In the genomic region with DNA sequence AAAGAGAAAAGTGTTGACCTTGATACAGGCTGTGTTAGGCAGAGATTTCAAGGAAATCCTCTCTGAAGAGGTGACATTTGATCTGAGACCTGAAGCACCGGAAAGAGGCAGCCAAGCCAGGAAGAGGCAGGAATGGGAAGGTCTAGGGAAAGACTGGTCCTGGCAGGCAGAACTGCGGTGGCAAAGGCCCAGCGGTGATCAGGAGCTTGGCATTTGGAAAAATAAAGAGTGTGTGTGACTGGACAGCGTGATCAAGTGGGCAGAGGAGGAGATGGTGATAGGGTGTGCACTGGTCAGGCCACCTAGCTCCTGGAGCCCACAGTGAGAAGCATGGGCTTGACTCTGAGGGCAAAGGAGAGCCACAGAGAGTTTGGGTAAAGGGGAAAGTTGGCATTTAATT, we compare ENCODE assay signal across 16 cellular contexts. TPM values are rescaled to one million over a fixed set of nuclear protein-coding genes. Genes with fewer than 3 reads are reported as not detected.
A peak's percentile ranks its signal among the peaks of the same experiment; 100 is the strongest.
DNase-seq lines count a peak whose midpoint lies in the region; ATAC-seq and TF ChIP-seq lines count a peak whose summit lies in the region.
"Had no signal": no experiment of that assay in that cellular context is flagged by ENCODE, and none has a peak within 500 bp of the region (broad histone marks: within the 10 kb centered on the region; RNA-seq: fewer than 3 reads in every experiment).

No MANE protein-coding gene starts in this region.

- POLR2A ChIA-PET in CD4-positive, alpha-beta T cell (lab: Charles Lee) = no interaction called here

- no peak overlapping the region for H3K27ac Mint-ChIP-seq in CD4-positive, alpha-beta T cell
- no peak overlapping the region for H3K27ac Mint-ChIP-seq in activated T-helper 2 cell treated with anti-CD3 and anti-CD28 coated beads, Interferon-gamma antibody, Interleukin-2, Interleukin-4, amounts not matched to agents 10 μg/mL and 5 μg/mL and 100 μg/mL, durations not matched to agents 14 hours and 24 hours and 36 hours
- H3K27ac Mint-ChIP-seq: activated CD8-positive, alpha-beta T cell treated with anti-CD3 and anti-CD28 coated beads, Interleukin-2, amount 10 ng/mL, durations not matched to agents 7 days and 5 days had no signal

- intact Hi-C loops in CD4-positive, alpha-beta T cell (cut with DNase I, micrococcal nuclease) = no loop called here
- intact Hi-C loops in activated T-helper 2 cell treated with anti-CD3 and anti-CD28 coated beads, Interferon-gamma antibody, Interleukin-2, Interleukin-4, amounts not matched to agents 10 μg/mL and 5 μg/mL and 100 μg/mL, durations not matched to agents 14 hours and 24 hours and 36 hours (cut with micrococcal nuclease) = no loop called here

- no peak for ATAC-seq in CD4-positive, alpha-beta T cell (ENCODE audit: poor library complexity)
- ATAC-seq in HG03354 (IDR thresholded peaks at IDR 0.05; ENCODE audit: poor library complexity, severe bottlenecking, unreplicated experiment) = no peak
- ATAC-seq: activated CD8-positive, alpha-beta T cell treated with anti-CD3 and anti-CD28 coated beads, Interleukin-2, amount 10 ng/mL, durations not matched to agents 7 days and 5 days had no signal

- CTCF ChIA-PET in CD4-positive, alpha-beta T cell (lab: Charles Lee) = no interaction called here

- H3K27me3 Mint-ChIP-seq in CD4-positive, alpha-beta T cell = peaks cover 22% of the 10 kb centered on the region
- H3K27me3 Mint-ChIP-seq in activated T-helper 2 cell treated with anti-CD3 and anti-CD28 coated beads, Interferon-gamma antibody, Interleukin-2, Interleukin-4, amounts not matched to agents 10 μg/mL and 5 μg/mL and 100 μg/mL, durations not matched to agents 14 hours and 24 hours and 36 hours (ENCODE audit: low read depth) = peaks cover 17% of the 10 kb centered on the region

- whole genome bisulfite sequencing in smooth muscle cell (ENCODE audit: low lambda C conversion rate) = 87% methylated on average over 4 of the region's 4 CpGs

- no peaks in the 10 kb centered on the region for H3F3A ChIP-seq in smooth muscle cell (ENCODE audit: low read depth)

- no peak overlapping the region for H3K27ac ChIP-seq in CD4-positive, alpha-beta T cell (ENCODE audit: low read depth, low read length)
- no peak overlapping the region for H3K27ac ChIP-seq in smooth muscle cell (ENCODE audit: low read depth)
- H3K27ac ChIP-seq in coronary artery = no peak overlapping the region
- H3K27ac ChIP-seq: neutrophil had no signal

- TF ChIP-seq CTCF in CD4-positive, alpha-beta T cell (IDR thresholded peaks at IDR 0.05) = no peak
- no peak for TF ChIP-seq CTCF in smooth muscle cell (IDR thresholded peaks at IDR 0.05; ENCODE audit: borderline replicate concordance, insufficient read depth, poor library complexity, severe bottlenecking)
- no peak for TF ChIP-seq CTCF in coronary artery (IDR thresholded peaks at IDR 0.05)

- no peaks in the 10 kb centered on the region for H3K36me3 Mint-ChIP-seq in CD4-positive, alpha-beta T cell (ENCODE audit: low read depth)
- H3K36me3 Mint-ChIP-seq in activated T-helper 2 cell treated with anti-CD3 and anti-CD28 coated beads, Interferon-gamma antibody, Interleukin-2, Interleukin-4, amounts not matched to agents 10 μg/mL and 5 μg/mL and 100 μg/mL, durations not matched to agents 14 hours and 24 hours and 36 hours (ENCODE audit: low read depth) = no peaks in the 10 kb centered on the region

- peaks cover 18% of the 10 kb centered on the region for H3K4me1 Mint-ChIP-seq in CD4-positive, alpha-beta T cell (ENCODE audit: low read depth)
- H3K4me1 Mint-ChIP-seq in activated T-helper 2 cell treated with anti-CD3 and anti-CD28 coated beads, Interferon-gamma antibody, Interleukin-2, Interleukin-4, amounts not matched to agents 10 μg/mL and 5 μg/mL and 100 μg/mL, durations not matched to agents 14 hours and 24 hours and 36 hours (ENCODE audit: low read depth) = peaks cover 4% of the 10 kb centered on the region

- H4K20me1 ChIP-seq in smooth muscle cell (ENCODE audit: low read depth) = no peaks in the 10 kb centered on the region

- H3K79me2 ChIP-seq in smooth muscle cell (ENCODE audit: low read depth) = no peaks in the 10 kb centered on the region

- H3K4me3 ChIP-seq in smooth muscle cell (no peak overlapping the region), coronary artery (no peak overlapping the region)
- H3K4me3 ChIP-seq: lung had no signal

- no peaks in the 10 kb centered on the region for H3K4me1 ChIP-seq in smooth muscle cell (ENCODE audit: low read depth)

- H3K9me3 Mint-ChIP-seq in CD4-positive, alpha-beta T cell = no peaks in the 10 kb centered on the region
- no peaks in the 10 kb centered on the region for H3K9me3 Mint-ChIP-seq in activated T-helper 2 cell treated with anti-CD3 and anti-CD28 coated beads, Interferon-gamma antibody, Interleukin-2, Interleukin-4, amounts not matched to agents 10 μg/mL and 5 μg/mL and 100 μg/mL, durations not matched to agents 14 hours and 24 hours and 36 hours

- H3K9me3 ChIP-seq in CD4-positive, alpha-beta T cell (ENCODE audit: control insufficient read depth, low read length) = no peaks in the 10 kb centered on the region
- no peaks in the 10 kb centered on the region for H3K9me3 ChIP-seq in smooth muscle cell (replicated peaks; ENCODE audit: low read depth)
- H3K9me3 ChIP-seq: neutrophil had no signal

- no peaks in the 10 kb centered on the region for H3K27me3 ChIP-seq in CD4-positive, alpha-beta T cell (ENCODE audit: control insufficient read depth, insufficient read depth, low read length)
- H3K27me3 ChIP-seq in smooth muscle cell (ENCODE audit: low read depth) = no peaks in the 10 kb centered on the region

- peak overlapping the region; percentile 82 for H3K4me3 Mint-ChIP-seq in CD4-positive, alpha-beta T cell
- peak overlapping the region; percentile 3 for H3K4me3 Mint-ChIP-seq in activated T-helper 2 cell treated with anti-CD3 and anti-CD28 coated beads, Interferon-gamma antibody, Interleukin-2, Interleukin-4, amounts not matched to agents 10 μg/mL and 5 μg/mL and 100 μg/mL, durations not matched to agents 14 hours and 24 hours and 36 hours (ENCODE audit: low read depth)
- H3K4me3 Mint-ChIP-seq: activated CD8-positive, alpha-beta T cell treated with anti-CD3 and anti-CD28 coated beads, Interleukin-2, amount 10 ng/mL, durations not matched to agents 7 days and 5 days had no signal

- no peak overlapping the region for H3K9ac ChIP-seq in smooth muscle cell (ENCODE audit: low read depth)

- no peak overlapping the region for H3K4me2 ChIP-seq in smooth muscle cell

- DNase-seq in CD4-positive, alpha-beta T cell = no peak
- DNase-seq in Daoy (ENCODE audit: low read depth) = peak; percentile 47
- no peak for DNase-seq in activated T-helper 2 cell treated with anti-CD3 and anti-CD28 coated beads, Interferon-gamma antibody, Interleukin-2, Interleukin-4, amounts not matched to agents 10 μg/mL and 5 μg/mL and 100 μg/mL, durations not matched to agents 14 hours and 24 hours and 36 hours (ENCODE audit: low spot score)
- peak; percentile 55 for DNase-seq in medulla oblongata (ENCODE audit: extremely low spot score)
- DNase-seq in smooth muscle cell (lab: John Stamatoyannopoulos, UW; ENCODE audit: unreplicated experiment) = no peak
- no peak for DNase-seq in GM19238 (ENCODE audit: insufficient read length, low spot score)
- no peak for DNase-seq in coronary artery (ENCODE audit: low spot score)
- DNase-seq: activated CD8-positive, alpha-beta T cell treated with anti-CD3 and anti-CD28 coated beads, Interleukin-2, amount 10 ng/mL, durations not matched to agents 7 days and 5 days; GOT3; NCI-H226; stimulated activated CD4-positive, alpha-beta T cell treated with anti-CD3 and anti-CD28 coated beads, Interleukin-4, amount 100 ng/mL, for 4 hours had no signal

- no peak overlapping the region for H2AFZ ChIP-seq in smooth muscle cell (ENCODE audit: low read depth)

- H3K36me3 ChIP-seq in smooth muscle cell (ENCODE audit: low read depth) = no peaks in the 10 kb centered on the region
- H3K36me3 ChIP-seq: neutrophil had no signal

RNA-seq across cellular contexts. Expression of gene GAB4, which starts 27.2 kb away (rescaled TPM):
- not detected for total RNA-seq in CD4-positive, alpha-beta T cell
- total RNA-seq in Daoy (2014; rRNA removed; shearing (Covaris generic)) = 0.09 TPM in 1 of 2 replicates, not detected in the other
- total RNA-seq in activated T-helper 2 cell treated with anti-CD3 and anti-CD28 coated beads, Interferon-gamma antibody, Interleukin-2, Interleukin-4, amounts not matched to agents 10 μg/mL and 5 μg/mL and 100 μg/mL, durations not matched to agents 14 hours and 24 hours and 36 hours = 0.07 TPM in 1 of 2 replicates, not detected in the other
- not detected in 2 replicates for total RNA-seq in smooth muscle cell
- not detected in 2 replicates for polyA plus RNA-seq in smooth muscle cell
- total RNA-seq: activated CD8-positive, alpha-beta T cell treated with anti-CD3 and anti-CD28 coated beads, Interleukin-2, amount 10 ng/mL, durations not matched to agents 7 days and 5 days; fibroblast of villous mesenchyme; lung had no signal
- polyA plus RNA-seq: BJ, lung had no signal

RNA-seq across cellular contexts. Expression of gene IL17RA, which starts 49.6 kb away (rescaled TPM):
- total RNA-seq in CD4-positive, alpha-beta T cell = 10 to 100 TPM; 23.2 to 24.3 TPM
- 1.8 and 3.3 TPM in 2 replicates for total RNA-seq in Daoy (2014; rRNA removed; shearing (Covaris generic))
- total RNA-seq in activated T-helper 2 cell treated with anti-CD3 and anti-CD28 coated beads, Interferon-gamma antibody, Interleukin-2, Interleukin-4, amounts not matched to agents 10 μg/mL and 5 μg/mL and 100 μg/mL, durations not matched to agents 14 hours and 24 hours and 36 hours = 16.8 and 17.6 TPM in 2 replicates
- total RNA-seq in smooth muscle cell = 3.4 and 6.4 TPM in 2 replicates
- polyA plus RNA-seq in smooth muscle cell = 7.5 and 8.5 TPM in 2 replicates

Comparison
In these comparisons a context has a peak if more than half of its experiments do, and no peak if none do; other contexts are left out.
1. DNase-seq: peak in Daoy (single experiment) and medulla oblongata (single experiment); none in CD4-positive, alpha-beta T cell (0 of 10), activated T-helper 2 cell treated with anti-CD3 and anti-CD28 coated beads, Interferon-gamma antibody, Interleukin-2, Interleukin-4, amounts not matched to agents 10 μg/mL and 5 μg/mL and 100 μg/mL, durations not matched to agents 14 hours and 24 hours and 36 hours (single experiment), smooth muscle cell (single experiment), GM19238 (single experiment) and coronary artery (single experiment).